2 cellular contexts compared by ENCODE assay signal in genomic region chr14:94142836-94143235, GRCh38.
A peak's percentile ranks its signal among the peaks of the same experiment; 100 is the strongest.
TF ChIP-seq lines count a peak whose summit lies in the region.

No MANE protein-coding gene starts in this region.

TF ChIP-seq in A549, 52 proteins besides CTCF, POLR2A, EP300 and RAD21:
- peak; percentile 59 for TF ChIP-seq MAFK (IDR thresholded peaks at IDR 0.05; ENCODE audit: partially characterized antibody)
- no peak for TF ChIP-seq HOXA7 (CRISPR knock-in tag; IDR thresholded peaks at IDR 0.05)

TF ChIP-seq in IMR-90, 13 proteins besides CTCF, POLR2A, EP300 and RAD21:
- TF ChIP-seq, protein P1, sequence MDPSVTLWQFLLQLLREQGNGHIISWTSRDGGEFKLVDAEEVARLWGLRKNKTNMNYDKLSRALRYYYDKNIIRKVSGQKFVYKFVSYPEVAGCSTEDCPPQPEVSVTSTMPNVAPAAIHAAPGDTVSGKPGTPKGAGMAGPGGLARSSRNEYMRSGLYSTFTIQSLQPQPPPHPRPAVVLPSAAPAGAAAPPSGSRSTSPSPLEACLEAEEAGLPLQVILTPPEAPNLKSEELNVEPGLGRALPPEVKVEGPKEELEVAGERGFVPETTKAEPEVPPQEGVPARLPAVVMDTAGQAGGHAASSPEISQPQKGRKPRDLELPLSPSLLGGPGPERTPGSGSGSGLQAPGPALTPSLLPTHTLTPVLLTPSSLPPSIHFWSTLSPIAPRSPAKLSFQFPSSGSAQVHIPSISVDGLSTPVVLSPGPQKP (IDR thresholded peaks at IDR 0.05; ENCODE audit: borderline replicate concordance, low read depth, low read length) = no peak
- TF ChIP-seq CEBPB (IDR thresholded peaks at IDR 0.05; ENCODE audit: low read depth, low read length) (no peak), BHLHE40 (IDR thresholded peaks at IDR 0.05; ENCODE audit: low read depth, low read length) (no peak), MAFK (IDR thresholded peaks at IDR 0.05; ENCODE audit: low read depth, low read length) (peak; percentile 49), MXI1 (IDR thresholded peaks at IDR 0.05; ENCODE audit: borderline replicate concordance, low read depth, low read length) (no peak), RFX5 (IDR thresholded peaks at IDR 0.05; ENCODE audit: low read depth, low read length) (no peak)
